15 cellular contexts compared by ENCODE assay signal in the genomic region with DNA sequence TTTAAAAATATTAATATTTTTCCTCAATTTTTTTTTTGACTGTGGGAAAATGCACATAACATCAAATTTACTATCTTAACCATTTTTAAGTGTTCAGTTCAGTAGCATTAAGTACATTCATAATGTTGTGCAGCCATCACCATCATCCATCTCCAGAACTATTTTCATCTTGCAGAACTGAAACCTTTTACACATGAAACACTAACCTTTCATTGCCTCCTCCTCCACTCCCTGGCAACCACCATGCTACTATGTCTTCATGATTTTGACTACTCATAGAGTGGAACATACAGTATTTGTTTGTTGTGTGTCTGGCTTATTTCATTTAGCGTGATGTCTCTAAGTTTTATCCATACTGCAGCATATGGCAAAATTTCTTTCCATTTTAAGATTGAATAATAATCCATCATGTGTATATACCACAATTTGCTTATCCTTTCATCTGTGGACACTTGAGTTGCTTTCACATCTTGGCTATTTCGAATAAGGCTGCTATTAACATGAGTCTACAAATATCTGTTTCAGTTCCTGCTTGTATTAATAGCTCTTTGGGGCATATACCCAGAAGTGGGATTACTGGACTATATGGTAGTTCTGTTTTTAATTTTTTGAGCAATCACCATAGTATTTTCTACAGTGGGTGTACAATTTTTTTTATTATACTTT.
DNase-seq lines count a peak whose midpoint lies in the region; ATAC-seq and TF ChIP-seq lines count a peak whose summit lies in the region.
"Had no signal": no experiment of that assay in that cellular context is flagged by ENCODE, and none has a peak within 500 bp of the region (broad histone marks: within the 10 kb centered on the region; RNA-seq: fewer than 3 reads in every experiment).

No MANE protein-coding gene starts in this region.

- H3K4me3 Mint-ChIP-seq in chondrocyte (ENCODE audit: unreplicated experiment) = no peak overlapping the region
- H3K4me3 Mint-ChIP-seq: activated CD4-positive, alpha-beta memory T cell treated with anti-CD3 and anti-CD28 coated beads, Interleukin-2, amount 10 ng/mL, durations not matched to agents 7 days and 5 days had no signal

- peak; percentile 97 for ATAC-seq in GM18909 (IDR thresholded peaks at IDR 0.05; ENCODE audit: poor library complexity, unreplicated experiment)
- peak; percentile 89 for ATAC-seq in GM21737 (IDR thresholded peaks at IDR 0.05; ENCODE audit: unreplicated experiment)
- ATAC-seq in HG03159 (IDR thresholded peaks at IDR 0.05; ENCODE audit: unreplicated experiment) = peak; percentile 96
- ATAC-seq: K562 had no signal

- no peak for TF ChIP-seq CTCF in chondrocyte (IDR thresholded peaks at IDR 0.05)

- no peak overlapping the region for H3K27ac Mint-ChIP-seq in chondrocyte (ENCODE audit: unreplicated experiment)
- H3K27ac Mint-ChIP-seq: activated CD4-positive, alpha-beta memory T cell treated with anti-CD3 and anti-CD28 coated beads, Interleukin-2, amount 10 ng/mL, durations not matched to agents 7 days and 5 days had no signal

- no peaks in the 10 kb centered on the region for H3K4me1 Mint-ChIP-seq in chondrocyte (ENCODE audit: low read depth)
- H3K4me1 Mint-ChIP-seq: activated CD4-positive, alpha-beta memory T cell treated with anti-CD3 and anti-CD28 coated beads, Interleukin-2, amount 10 ng/mL, durations not matched to agents 7 days and 5 days had no signal

- H3K36me3 Mint-ChIP-seq in chondrocyte (ENCODE audit: low read depth) = no peaks in the 10 kb centered on the region

- DNase-seq in RPMI8226 (peak; percentile 57), NCI-H2196 treated with DMSO at 0.1 percent for 48 hours (lab: John Stamatoyannopoulos, UW; ENCODE audit: unreplicated experiment) (no peak), chondrocyte (ENCODE audit: low spot score) (no peak), substantia nigra (lab: John Stamatoyannopoulos, UW) (no peak)
- DNase-seq in stimulated activated naive CD4-positive, alpha-beta T cell (lab: John Stamatoyannopoulos, UW) = no peak
- DNase-seq: activated CD4-positive, alpha-beta memory T cell treated with anti-CD3 and anti-CD28 coated beads, Interleukin-2, amount 10 ng/mL, durations not matched to agents 7 days and 5 days; effector CD4-positive, alpha-beta T cell; head of caudate nucleus; NCI-H2227 treated with DMSO at 0.1 percent for 48 hours; thyroid gland had no signal

- H3K27me3 Mint-ChIP-seq in chondrocyte (ENCODE audit: low read depth) = no peaks in the 10 kb centered on the region
- H3K27me3 Mint-ChIP-seq: activated CD4-positive, alpha-beta memory T cell treated with anti-CD3 and anti-CD28 coated beads, Interleukin-2, amount 10 ng/mL, durations not matched to agents 7 days and 5 days had no signal

- no peak overlapping the region for H3K27ac ChIP-seq in substantia nigra (ENCODE audit: low read depth, low read length, poor library complexity, severe bottlenecking)
- H3K27ac ChIP-seq: SK-N-MC, thyroid gland had no signal

- H3K9me3 Mint-ChIP-seq in chondrocyte (ENCODE audit: low read depth) = peaks cover 38% of the 10 kb centered on the region
